25 cellular contexts compared by ENCODE assay signal in genomic region chrX:285076-285677, GRCh38. TPM values are rescaled to one million over a fixed set of nuclear protein-coding genes. Genes with fewer than 3 reads are reported as not detected.
A peak's percentile ranks its signal among the peaks of the same experiment; 100 is the strongest.
DNase-seq lines count a peak whose midpoint lies in the region; ATAC-seq, FAIRE-seq and TF ChIP-seq lines count a peak whose summit lies in the region.
"Had no signal": no experiment of that assay in that cellular context is flagged by ENCODE, and none has a peak within 500 bp of the region (broad histone marks: within the 10 kb centered on the region; RNA-seq: fewer than 3 reads in every experiment).

No MANE protein-coding gene starts in this region.

- TF ChIP-seq EP300 in K562 (IDR thresholded peaks at IDR 0.05; ENCODE audit: low read length): no peak

- no peak for TF ChIP-seq CTCF in CD4-positive, alpha-beta T cell (IDR thresholded peaks at IDR 0.05)
- TF ChIP-seq CTCF in DOHH2 (IDR thresholded peaks at IDR 0.05; ENCODE audit: low read depth, low read length, poor library complexity, severe bottlenecking) (no peak), K562 (IDR thresholded peaks at IDR 0.05 in 2 of 3, conservative IDR thresholded peaks at IDR 0.05 in 1 of 3; ENCODE audit: insufficient read depth in 2 of 3, low read depth in 1 of 3, low read length in 3 of 3) (no peak), mammary epithelial cell (conservative IDR thresholded peaks at IDR 0.05 in 1 of 2, IDR thresholded peaks at IDR 0.05 in 1 of 2; ENCODE audit: extremely low read depth in 1 of 2, insufficient read depth in 1 of 2, low read depth in 1 of 2, low read length in 2 of 2) (no peak)

- in situ Hi-C loops in K562 (cut with MboI) (no loop called here), mammary epithelial cell (cut with MboI; ENCODE audit: low sequenced_read_pairs in 2 of 2) (no loop called here)

- H3K27ac ChIP-seq in CD4-positive, alpha-beta T cell (ENCODE audit: low read depth, low read length): no peak overlapping the region
- H3K27ac ChIP-seq in DOHH2 (ENCODE audit: low read depth, low read length) (no peak overlapping the region), K562 (ENCODE audit: extremely low read depth, low read depth, low read length) (no peak overlapping the region), mammary epithelial cell (ENCODE audit: insufficient read depth, low read depth, low read length) (no peak overlapping the region)
- H3K27ac ChIP-seq: pancreas, stomach, upper lobe of right lung, VCaP had no signal

- dilution Hi-C loops in mammary epithelial cell (cut with HindIII; ENCODE audit: low sequenced_read_pairs): no loop called here

- H3F3A ChIP-seq in DOHH2 (ENCODE audit: control insufficient read depth, insufficient read depth): peaks cover 24% of the 10 kb centered on the region

- intact Hi-C loops in CD4-positive, alpha-beta T cell (cut with DNase I, micrococcal nuclease): loop anchor here in 1 of 2 experiments (2.0 kb wide), 1 partner anchor 32 kb away; no protein-coding TSS in a partner anchor
- intact Hi-C loops in K562 (cut with micrococcal nuclease): no loop called here
- intact Hi-C loops in mammary epithelial cell (cut with micrococcal nuclease): no loop called here

- no peaks in the 10 kb centered on the region for H3K9me2 ChIP-seq in DOHH2 (replicated peaks; ENCODE audit: control insufficient read depth, low read length)

- FAIRE-seq in K562 (lab: Jason Lieb, UNC): no peak
- FAIRE-seq: D721Med, pancreas had no signal

- TF ChIP-seq RAD21 in K562 (CRISPR knock-in tag; conservative IDR thresholded peaks at IDR 0.05 in 1 of 2, IDR thresholded peaks at IDR 0.05 in 1 of 2): no peak

- CTCF ChIA-PET in CD4-positive, alpha-beta T cell (lab: Charles Lee): no interaction called here
- CTCF ChIA-PET in K562 (lab: Yijun Ruan, JAX; ENCODE audit: low intra/inter-chr PET ratio) (no interaction called here), mammary epithelial cell (lab: Charles Lee; ENCODE audit: low non-redundant PET) (no interaction called here)

- H3K4me1 ChIP-seq in DOHH2 (ENCODE audit: control insufficient read depth, low read length) (peaks cover 15% of the 10 kb centered on the region), K562 (replicated peaks in 1 of 2; ENCODE audit: control insufficient read depth in 2 of 2, insufficient read depth in 2 of 2, low read length in 2 of 2) (peaks cover 0 to 5% of the 10 kb centered on the region in 2 experiments; a peak in 2 of 5 replicates), mammary epithelial cell (ENCODE audit: insufficient read depth, low read length) (no peaks in the 10 kb centered on the region)
- H3K4me1 ChIP-seq: pancreas had no signal

- peak overlapping the region; percentile 84 for H3K4me3 Mint-ChIP-seq in CD4-positive, alpha-beta T cell
- peak overlapping the region in 6 of 8 donors; percentile 2 to 92 (median 35) for H3K4me3 Mint-ChIP-seq in naive B cell
- H3K4me3 Mint-ChIP-seq: T-helper 1 cell treated with Interleukin-12 subunit alpha and Interleukin-12 subunit beta and Interleukin-4 antibody, amounts not matched to agents 30 μg/mL and 1 μg/mL, for 36 hours had no signal

- H3K4me3 ChIP-seq in DOHH2 (ENCODE audit: low read length): no peak overlapping the region
- H3K4me3 ChIP-seq in K562: no peak overlapping the region
- H3K4me3 ChIP-seq in mammary epithelial cell (replicated peaks in 1 of 3; ENCODE audit: insufficient read depth in 1 of 3, low read depth in 2 of 3, low read length in 3 of 3): no peak overlapping the region
- H3K4me3 ChIP-seq: pancreas, stomach, upper lobe of right lung had no signal

- H3K27ac Mint-ChIP-seq in CD4-positive, alpha-beta T cell: no peak overlapping the region
- no peak overlapping the region for H3K27ac Mint-ChIP-seq in naive B cell
- H3K27ac Mint-ChIP-seq: T-helper 1 cell treated with Interleukin-12 subunit alpha and Interleukin-12 subunit beta and Interleukin-4 antibody, amounts not matched to agents 30 μg/mL and 1 μg/mL, for 36 hours had no signal

- no peaks in the 10 kb centered on the region for H3K9me3 ChIP-seq in CD4-positive, alpha-beta T cell (ENCODE audit: control insufficient read depth, low read length)
- H3K9me3 ChIP-seq in DOHH2 (ENCODE audit: control insufficient read depth, insufficient read depth, low read length) (no peaks in the 10 kb centered on the region), K562 (replicated peaks; ENCODE audit: control insufficient read depth, insufficient read depth, low read depth, low read length) (no peaks in the 10 kb centered on the region), mammary epithelial cell (replicated peaks; ENCODE audit: insufficient read depth, low read length) (no peaks in the 10 kb centered on the region)
- H3K9me3 ChIP-seq: pancreas, stomach, upper lobe of right lung had no signal

- no peak for DNase-seq in CD4-positive, alpha-beta T cell
- no peak for DNase-seq in K562 (ENCODE audit: extremely low read depth in 1 of 4, low spot score in 3 of 4)
- DNase-seq in naive B cell: no peak
- DNase-seq in stimulated activated CD4-positive, alpha-beta T cell treated with anti-CD3 and anti-CD28 coated beads, Interleukin-4, amount 100 ng/mL, for 4 hours: no peak
- DNase-seq in mammary epithelial cell: no peak
- DNase-seq: AML-193; amniotic stem cell; central memory CD4-positive, alpha-beta T cell; effector memory CD4-positive, alpha-beta T cell; H7; NCI-H1417 treated with DMSO at 0.1 percent for 48 hours; NCI-H2171 treated with DMSO at 0.1 percent for 48 hours; NCI-H69; SHP77 treated with DMSO at 0.1 percent for 48 hours; stimulated activated CD4-positive, alpha-beta T cell treated with anti-CD3 and anti-CD28 coated beads, Interleukin-1b, Interleukin-23, amount 100 ng/mL, for 48 hours; stomach had no signal

- H3K9me3 Mint-ChIP-seq in CD4-positive, alpha-beta T cell: no peaks in the 10 kb centered on the region
- no peaks in the 10 kb centered on the region for H3K9me3 Mint-ChIP-seq in naive B cell
- H3K9me3 Mint-ChIP-seq: T-helper 1 cell treated with Interleukin-12 subunit alpha and Interleukin-12 subunit beta and Interleukin-4 antibody, amounts not matched to agents 30 μg/mL and 1 μg/mL, for 36 hours had no signal

- BruUV-seq in K562 (replicated peaks; lab: Mats Ljungman, UMichigan): no TSS peak
- no TSS peak for BruUV-seq in mammary epithelial cell (replicated peaks; lab: Mats Ljungman, UMichigan)

- no peak overlapping the region for H2AFZ ChIP-seq in K562 (ENCODE audit: low read depth, low read length)
- H2AFZ ChIP-seq in mammary epithelial cell (ENCODE audit: low read depth, low read length): no peak overlapping the region

- H3K36me3 ChIP-seq in DOHH2 (ENCODE audit: control insufficient read depth, low read length) (peaks cover 70% of the 10 kb centered on the region), K562 (ENCODE audit: control insufficient read depth, insufficient read depth, low read length) (peaks cover 54% of the 10 kb centered on the region), mammary epithelial cell (ENCODE audit: insufficient read depth, low read length) (peaks cover 7% of the 10 kb centered on the region)

- H4K20me1 ChIP-seq in DOHH2 (ENCODE audit: control insufficient read depth, insufficient read depth, low read depth, low read length) (peaks cover 5% of the 10 kb centered on the region), K562 (replicated peaks; ENCODE audit: control insufficient read depth, insufficient read depth, low read length) (no peaks in the 10 kb centered on the region), mammary epithelial cell (ENCODE audit: insufficient read depth, low read length) (no peaks in the 10 kb centered on the region)

- H3K27me3 Mint-ChIP-seq in CD4-positive, alpha-beta T cell: no peaks in the 10 kb centered on the region
- H3K27me3 Mint-ChIP-seq in naive B cell: no peaks in the 10 kb centered on the region

- H3K9me1 ChIP-seq in K562 (ENCODE audit: control insufficient read depth, insufficient read depth, low read length): no peaks in the 10 kb centered on the region

- H3K36me3 Mint-ChIP-seq in CD4-positive, alpha-beta T cell (ENCODE audit: low read depth): peaks cover 38% of the 10 kb centered on the region
- no peaks in the 10 kb centered on the region for H3K36me3 Mint-ChIP-seq in naive B cell

- no peak for ATAC-seq in CD4-positive, alpha-beta T cell (ENCODE audit: poor library complexity)
- no peak for ATAC-seq in K562
- no peak for ATAC-seq in naive B cell (ENCODE audit: low read depth in 2 of 2)
- no peak for ATAC-seq in HG02885 (IDR thresholded peaks at IDR 0.05; ENCODE audit: poor library complexity, unreplicated experiment)
- no peak for ATAC-seq in HG03135 (IDR thresholded peaks at IDR 0.05; ENCODE audit: unreplicated experiment)
- ATAC-seq: left lobe of liver, pancreas, upper lobe of right lung had no signal

- H3K27me3 ChIP-seq in CD4-positive, alpha-beta T cell (ENCODE audit: control insufficient read depth, insufficient read depth, low read length): no peaks in the 10 kb centered on the region
- H3K27me3 ChIP-seq in DOHH2 (ENCODE audit: control insufficient read depth, low read length) (no peaks in the 10 kb centered on the region), K562 (ENCODE audit: control insufficient read depth in 2 of 2, insufficient read depth in 2 of 2, low read length in 2 of 2) (no peaks in the 10 kb centered on the region), mammary epithelial cell (ENCODE audit: insufficient read depth, low read length) (no peaks in the 10 kb centered on the region)
- H3K27me3 ChIP-seq: pancreas, stomach, upper lobe of right lung had no signal

- WGBS in K562 (ENCODE audit: insufficient coverage, low coverage, missing lambda C conversion rate): 95% methylated on average over 12 of the region's 13 CpGs
- over 99% methylated on average over 13 of the region's 13 CpGs for WGBS in mammary epithelial cell (ENCODE audit: low coverage, missing lambda C conversion rate)

- no peak overlapping the region for H3K9ac ChIP-seq in K562 (ENCODE audit: insufficient read depth in 1 of 2, low read depth in 2 of 2, low read length in 2 of 2)
- H3K9ac ChIP-seq in mammary epithelial cell (ENCODE audit: insufficient read depth, low read length): no peak overlapping the region

- H3K4me1 Mint-ChIP-seq in CD4-positive, alpha-beta T cell (ENCODE audit: low read depth): peaks cover 16% of the 10 kb centered on the region
- peaks cover 3 to 30% (median 17%) of the 10 kb centered on the region in 3 donors for H3K4me1 Mint-ChIP-seq in naive B cell

- 0 out of 2 replicates have a peak overlapping the region, but pooled peaks have one; percentile 11 for H3K4me2 ChIP-seq in DOHH2 (ENCODE audit: low read length)
- H3K4me2 ChIP-seq in K562 (ENCODE audit: insufficient read depth, low read length): no peak overlapping the region
- no peak overlapping the region for H3K4me2 ChIP-seq in mammary epithelial cell (ENCODE audit: insufficient read depth, low read depth, low read length)

- peaks cover 63% of the 10 kb centered on the region for H3K79me2 ChIP-seq in DOHH2 (ENCODE audit: control insufficient read depth, low read length)
- H3K79me2 ChIP-seq in K562 (ENCODE audit: control insufficient read depth, insufficient read depth, low read length): peaks cover 52% of the 10 kb centered on the region
- H3K79me2 ChIP-seq in mammary epithelial cell (ENCODE audit: insufficient read depth, low read length): no peaks in the 10 kb centered on the region

- POLR2A ChIA-PET in CD4-positive, alpha-beta T cell (lab: Charles Lee): no interaction called here
- POLR2A ChIA-PET in K562 (lab: Yijun Ruan, JAX): no interaction called here

- TF ChIP-seq POLR2A in K562 (conservative IDR thresholded peaks at IDR 0.05): no peak

RNA-seq across cellular contexts. Expression of gene PLCXD1, which starts 4.0 kb away (rescaled TPM):
- 10 to 100 TPM; 33.0 to 35.8 TPM for total RNA-seq in CD4-positive, alpha-beta T cell
- 52.4 and 139 TPM in 2 replicates for total RNA-seq in K562 (2011; cell fraction: chromatin; rRNA removed; ENCODE audit: low replicate concordance)
- 83.4 and 116 TPM in 2 replicates for total RNA-seq in K562 (2011; cell fraction: nucleolus; rRNA removed)
- total RNA-seq in K562 (2011; cell fraction: nucleoplasm; rRNA removed): 77.7 and 93.6 TPM in 2 replicates
- total RNA-seq in K562 (2014; rRNA removed): 43.8 and 63.8 TPM in 2 replicates
- 10.8 and 12.2 TPM in 2 replicates for total RNA-seq in K562 (2014; rRNA removed; fragmentation: Illumina TruSeq; extraction: Trizol)
- total RNA-seq in K562 (2015; rRNA removed; fragmentation: Illumina TruSeq; extraction: Trizol): 26.0 and 27.3 TPM in 2 replicates
- 50.5 and 52.6 TPM in 2 replicates for total RNA-seq in K562 (2021)
- polyA plus RNA-seq in K562 (2011; rRNA removed): 39.5 and 63.7 TPM in 2 replicates
- polyA plus RNA-seq in K562 (2011; cell fraction: cytosol; rRNA removed): 70.2 and 75.4 TPM in 2 replicates
- 99.5 and 137 TPM in 2 replicates for polyA plus RNA-seq in K562 (2011; cell fraction: nucleus; rRNA removed)
- polyA plus RNA-seq in K562 (2012): 42.8 and 49.2 TPM in 2 replicates
- polyA plus RNA-seq in K562 (2014; fragmentation: Illumina TruSeq; extraction: Trizol): 40.7 and 60.2 TPM in 2 replicates
- polyA plus RNA-seq in K562 (2014; fragmentation: Nextera tagmentation; extraction: Ambion mirVana): 1 to 10 TPM; 6.0 to 6.2 TPM
- 57.0 and 60.2 TPM in 2 replicates for polyA plus RNA-seq in K562 (2014; rRNA removed)
- 27.5 and 36.2 TPM in 2 replicates for polyA minus RNA-seq in K562 (2011; rRNA and poly(A)+ RNA removed)
- polyA minus RNA-seq in K562 (2011; cell fraction: cytosol; rRNA and poly(A)+ RNA removed): 64.6 and 108 TPM in 2 replicates
- 37.3 and 47.7 TPM in 2 replicates for polyA minus RNA-seq in K562 (2011; cell fraction: nucleus; rRNA and poly(A)+ RNA removed)
- 1 to 10 TPM in 5 of 6 donors, not detected in 1; 2.6 to 6.5 (median 4.8) TPM for polyA plus RNA-seq in naive B cell (ENCODE audit: low read depth in 6 of 6)
- 1 to 10 TPM; 4.3 to 9.8 TPM for total RNA-seq in mammary epithelial cell
- polyA plus RNA-seq in mammary epithelial cell: 6.6 TPM
- polyA minus RNA-seq in mammary epithelial cell: 20.4 TPM

RNA-seq across cellular contexts. Expression of gene GTPBP6, which starts 33.4 kb away (rescaled TPM):
- total RNA-seq in CD4-positive, alpha-beta T cell: 10 to 100 TPM; 53.5 to 53.9 TPM
- 8.2 and 16.9 TPM in 2 replicates for total RNA-seq in K562 (2011; cell fraction: chromatin; rRNA removed; ENCODE audit: low replicate concordance)
- total RNA-seq in K562 (2011; cell fraction: nucleolus; rRNA removed): 12.7 and 13.9 TPM in 2 replicates
- 7.4 and 11.1 TPM in 2 replicates for total RNA-seq in K562 (2011; cell fraction: nucleoplasm; rRNA removed)
- total RNA-seq in K562 (2014; rRNA removed) (28.6 and 34.9 TPM in 2 replicates), K562 (2014; rRNA removed; fragmentation: Illumina TruSeq; extraction: Trizol) (1.8 and 2.7 TPM in 2 replicates), K562 (2015; rRNA removed; fragmentation: Illumina TruSeq; extraction: Trizol) (11.6 and 13.3 TPM in 2 replicates), K562 (2021) (34.1 and 35.2 TPM in 2 replicates), mammary epithelial cell (10 to 100 TPM; 28.0 to 46.7 TPM)
- polyA plus RNA-seq in K562 (2011; rRNA removed) (8.0 and 13.2 TPM in 2 replicates), K562 (2014; fragmentation: Illumina TruSeq; extraction: Trizol) (4.7 and 14.6 TPM in 2 replicates), K562 (2014; fragmentation: Nextera tagmentation; extraction: Ambion mirVana) (under 1 TPM; 0.24 to 0.50 TPM), K562 (2014; rRNA removed) (23.7 and 26.4 TPM in 2 replicates), naive B cell (ENCODE audit: low read depth in 6 of 6) (10 to 100 TPM; 37.7 to 54.0 (median 41.6) TPM), mammary epithelial cell (30.4 TPM)
- 11.9 and 25.0 TPM in 2 replicates for polyA plus RNA-seq in K562 (2011; cell fraction: cytosol; rRNA removed)
- polyA plus RNA-seq in K562 (2011; cell fraction: nucleus; rRNA removed): 21.1 and 25.4 TPM in 2 replicates
- 18.5 and 21.7 TPM in 2 replicates for polyA plus RNA-seq in K562 (2012)
- 4.6 and 6.0 TPM in 2 replicates for polyA minus RNA-seq in K562 (2011; rRNA and poly(A)+ RNA removed)
- 8.3 and 9.6 TPM in 2 replicates for polyA minus RNA-seq in K562 (2011; cell fraction: cytosol; rRNA and poly(A)+ RNA removed)
- 5.1 and 5.6 TPM in 2 replicates for polyA minus RNA-seq in K562 (2011; cell fraction: nucleus; rRNA and poly(A)+ RNA removed)
- polyA minus RNA-seq in mammary epithelial cell: 16.0 TPM
